8 cellular contexts compared by ENCODE assay signal in the genomic region with DNA sequence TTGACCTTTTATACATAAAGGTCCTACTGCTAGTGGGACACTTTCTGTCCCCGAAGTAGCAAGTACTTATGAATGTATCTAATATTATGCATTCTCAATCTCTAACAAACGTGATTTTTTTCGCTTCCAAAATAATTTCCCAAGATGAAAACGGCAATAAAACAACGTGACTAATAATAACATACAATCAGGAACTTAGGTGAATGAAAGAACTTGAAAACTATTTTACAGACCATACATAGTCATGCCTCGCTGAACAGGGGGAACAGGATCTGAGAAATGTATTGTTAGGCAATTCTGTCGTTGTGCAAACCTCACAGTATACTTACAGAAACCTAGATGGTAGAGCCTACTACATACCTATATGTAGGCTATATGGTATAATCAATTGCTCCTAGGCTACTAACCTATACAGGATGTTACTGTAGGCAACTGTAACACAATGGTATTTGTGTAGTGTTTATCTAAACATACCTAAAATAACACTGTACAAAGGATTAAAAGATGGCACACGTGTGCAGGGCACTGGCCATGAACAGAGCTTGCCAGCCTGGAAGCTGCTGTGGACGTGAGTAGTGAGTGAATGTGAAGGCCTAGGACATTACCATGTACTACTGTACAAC.
DNase-seq lines count a peak whose midpoint lies in the region; ATAC-seq lines count a peak whose summit lies in the region.

No MANE protein-coding gene starts in this region.

- peak overlapping the region; percentile 67 to 76 for H3K4me3 Mint-ChIP-seq in stimulated activated naive B cell treated with anti-CD40 and anti-IgM and Interleukin-4, amounts not matched to agents 10 μg/mL and 1 μg/mL and 100 μg/mL, for 72 hours

- no peaks in the 10 kb centered on the region for H3K9me3 Mint-ChIP-seq in stimulated activated naive B cell treated with anti-CD40 and anti-IgM and Interleukin-4, amounts not matched to agents 10 μg/mL and 1 μg/mL and 100 μg/mL, for 72 hours

- peak overlapping the region; percentile 57 for H3K27ac ChIP-seq in angular gyrus (ENCODE audit: low read depth, low read length)

- ATAC-seq in stimulated activated naive B cell treated with anti-CD40 and anti-IgM and Interleukin-4, amounts not matched to agents 10 μg/mL and 1 μg/mL and 100 μg/mL, for 72 hours (replicated peaks): peak; percentile 19 to 23
- ATAC-seq in HG03108 (IDR thresholded peaks at IDR 0.05; ENCODE audit: unreplicated experiment) (no peak), HG03342 (IDR thresholded peaks at IDR 0.05; ENCODE audit: unreplicated experiment) (no peak)

- peak overlapping the region; percentile 31 for H3K27ac Mint-ChIP-seq in stimulated activated naive B cell treated with anti-CD40 and anti-IgM and Interleukin-4, amounts not matched to agents 10 μg/mL and 1 μg/mL and 100 μg/mL, for 72 hours

- peaks cover 22 to 53% of the 10 kb centered on the region in 2 donors for H3K4me1 Mint-ChIP-seq in stimulated activated naive B cell treated with anti-CD40 and anti-IgM and Interleukin-4, amounts not matched to agents 10 μg/mL and 1 μg/mL and 100 μg/mL, for 72 hours

- peak; percentile 42 for DNase-seq in NCI-H1694 treated with DMSO at 0.1 percent for 48 hours (lab: John Stamatoyannopoulos, UW)
- DNase-seq in NCI-H1694 (lab: John Stamatoyannopoulos, UW): no peak
- DNase-seq in NCI-H226: peak; percentile 15
- peak; percentile 72 for DNase-seq in inferior parietal cortex (ENCODE audit: extremely low spot score)
- no peak for DNase-seq in stimulated activated naive B cell treated with anti-CD40 and anti-IgM and Interleukin-4, amounts not matched to agents 10 μg/mL and 1 μg/mL and 100 μg/mL, for 72 hours

- H3K27me3 Mint-ChIP-seq in stimulated activated naive B cell treated with anti-CD40 and anti-IgM and Interleukin-4, amounts not matched to agents 10 μg/mL and 1 μg/mL and 100 μg/mL, for 72 hours: no peaks in the 10 kb centered on the region

- peaks cover 6 to 24% of the 10 kb centered on the region in 2 donors for H3K36me3 Mint-ChIP-seq in stimulated activated naive B cell treated with anti-CD40 and anti-IgM and Interleukin-4, amounts not matched to agents 10 μg/mL and 1 μg/mL and 100 μg/mL, for 72 hours

Comparison
In these comparisons a context has a peak if more than half of its experiments do, and no peak if none do; other contexts are left out.
1. DNase-seq: peak in NCI-H1694 treated with DMSO at 0.1 percent for 48 hours (single experiment), NCI-H226 (single experiment) and inferior parietal cortex (single experiment); none in NCI-H1694 (single experiment) and stimulated activated naive B cell treated with anti-CD40 and anti-IgM and Interleukin-4, amounts not matched to agents 10 μg/mL and 1 μg/mL and 100 μg/mL, for 72 hours (single experiment).
2. ATAC-seq: peak in stimulated activated naive B cell treated with anti-CD40 and anti-IgM and Interleukin-4, amounts not matched to agents 10 μg/mL and 1 μg/mL and 100 μg/mL, for 72 hours (2 of 2); none in HG03108 (single experiment) and HG03342 (single experiment).